In the genomic region with DNA sequence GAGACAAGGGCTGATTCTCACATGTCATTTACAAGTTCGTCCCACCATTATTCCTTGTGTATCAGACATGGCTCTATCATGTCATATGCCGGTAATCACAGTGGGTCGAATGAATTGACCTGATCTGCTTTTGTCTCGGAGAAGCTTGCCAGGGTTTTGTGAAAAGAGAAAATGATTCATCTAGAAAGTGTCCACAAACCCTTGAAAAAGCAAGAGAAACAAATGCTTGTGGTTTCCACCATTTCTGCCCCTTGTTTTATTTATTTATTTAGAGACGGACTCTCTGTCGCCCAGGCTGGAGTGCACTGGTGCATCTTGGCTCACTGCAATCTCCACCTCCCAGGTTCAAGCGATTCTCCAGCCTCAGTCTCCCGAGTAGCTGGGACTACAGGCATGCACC, we compare ENCODE assay signal across 22 cellular contexts.
A peak's percentile ranks its signal among the peaks of the same experiment; 100 is the strongest.
DNase-seq lines count a peak whose midpoint lies in the region; ATAC-seq lines count a peak whose summit lies in the region.
"Had no signal": no experiment of that assay in that cellular context is flagged by ENCODE, and none has a peak within 500 bp of the region (broad histone marks: within the 10 kb centered on the region; RNA-seq: fewer than 3 reads in every experiment).

No MANE protein-coding gene starts in this region.

- no peak for ATAC-seq in GM21723 (IDR thresholded peaks at IDR 0.05; ENCODE audit: unreplicated experiment)
- ATAC-seq: A549 had no signal

- H3F3A ChIP-seq in GM23248 (ENCODE audit: insufficient read depth), result no peaks in the 10 kb centered on the region

- H3K9me3 Mint-ChIP-seq in activated naive CD4-positive, alpha-beta T cell treated with anti-CD3 and anti-CD28 coated beads, Interleukin-2, amount 10 ng/mL, durations not matched to agents 7 days and 5 days, result no peaks in the 10 kb centered on the region
- H3K9me3 Mint-ChIP-seq: activated CD4-positive, alpha-beta T cell treated with anti-CD3 and anti-CD28 coated beads, Interleukin-2, amount 10 ng/mL, durations not matched to agents 24 days and 14 days; activated naive CD4-positive, alpha-beta T cell treated with anti-CD3 and anti-CD28 coated beads, Interleukin-2, amount 50 U/mL, for 24 hours; central memory CD8-positive, alpha-beta T cell had no signal

- H3K4me1 ChIP-seq in GM23248 (ENCODE audit: insufficient read depth), result peaks cover 4% of the 10 kb centered on the region; the same call in 1 of the 2 replicates
- H3K4me1 ChIP-seq: A549, upper lobe of left lung had no signal

- H3K4me3 Mint-ChIP-seq in activated naive CD4-positive, alpha-beta T cell treated with anti-CD3 and anti-CD28 coated beads, Interleukin-2, amount 10 ng/mL, durations not matched to agents 7 days and 5 days, result no peak overlapping the region
- H3K4me3 Mint-ChIP-seq: activated CD4-positive, alpha-beta T cell treated with anti-CD3 and anti-CD28 coated beads, Interleukin-2, amount 10 ng/mL, durations not matched to agents 24 days and 14 days; activated naive CD4-positive, alpha-beta T cell treated with anti-CD3 and anti-CD28 coated beads, Interleukin-2, amount 50 U/mL, for 24 hours; central memory CD8-positive, alpha-beta T cell had no signal

- no peak overlapping the region for H3K27ac Mint-ChIP-seq in activated naive CD4-positive, alpha-beta T cell treated with anti-CD3 and anti-CD28 coated beads, Interleukin-2, amount 10 ng/mL, durations not matched to agents 7 days and 5 days
- H3K27ac Mint-ChIP-seq: activated CD4-positive, alpha-beta T cell treated with anti-CD3 and anti-CD28 coated beads, Interleukin-2, amount 10 ng/mL, durations not matched to agents 24 days and 14 days; activated naive CD4-positive, alpha-beta T cell treated with anti-CD3 and anti-CD28 coated beads, Interleukin-2, amount 50 U/mL, for 24 hours had no signal

- H3K36me3 Mint-ChIP-seq in activated naive CD4-positive, alpha-beta T cell treated with anti-CD3 and anti-CD28 coated beads, Interleukin-2, amount 10 ng/mL, durations not matched to agents 7 days and 5 days, result no peaks in the 10 kb centered on the region
- H3K36me3 Mint-ChIP-seq: activated naive CD4-positive, alpha-beta T cell treated with anti-CD3 and anti-CD28 coated beads, Interleukin-2, amount 50 U/mL, for 24 hours had no signal

- peaks cover 39% of the 10 kb centered on the region for H3K27me3 Mint-ChIP-seq in activated naive CD4-positive, alpha-beta T cell treated with anti-CD3 and anti-CD28 coated beads, Interleukin-2, amount 10 ng/mL, durations not matched to agents 7 days and 5 days

- peak; percentile 89 for DNase-seq in AG08395 (ENCODE audit: low spot score)
- DNase-seq in GM23248, result peak; percentile 85
- DNase-seq in astrocyte of the hippocampus (ENCODE audit: low read depth, low spot score), result peak; percentile 85
- peak; percentile 0 for DNase-seq in iPS-NIHi11 (ENCODE audit: low spot score)
- DNase-seq in stimulated activated CD4-positive, alpha-beta T cell treated with anti-CD3 and anti-CD28 coated beads, Interleukin-4, amount 100 ng/mL, for 24 hours, result no peak
- no peak for DNase-seq in SHP77 (lab: John Stamatoyannopoulos, UW)
- DNase-seq in activated naive CD4-positive, alpha-beta T cell treated with anti-CD3 and anti-CD28 coated beads, Interleukin-2, amount 10 ng/mL, durations not matched to agents 7 days and 5 days, result no peak
- DNase-seq: activated CD4-positive, alpha-beta T cell treated with anti-CD3 and anti-CD28 coated beads, Interleukin-2, amount 10 ng/mL, durations not matched to agents 24 days and 14 days; activated T-cell treated with anti-CD3 and anti-CD28 coated beads for 4 hours; glutamatergic neuron; kidney glomerular epithelial cell; NCI-H146; NCI-H446; nucleus accumbens; SIG-M5; stimulated activated naive CD4-positive, alpha-beta T cell; upper lobe of left lung had no signal

- in situ Hi-C loops in GM23248 (cut with MboI), result no loop called here

- H3K4me3 ChIP-seq in GM23248, result no peak overlapping the region
- H3K4me3 ChIP-seq: A549, skin epidermis, upper lobe of left lung had no signal

- H3K9me3 ChIP-seq in GM23248 (ENCODE audit: low read depth), result no peaks in the 10 kb centered on the region
- H3K9me3 ChIP-seq: A549, upper lobe of left lung had no signal

- H3K4me1 Mint-ChIP-seq in activated naive CD4-positive, alpha-beta T cell treated with anti-CD3 and anti-CD28 coated beads, Interleukin-2, amount 10 ng/mL, durations not matched to agents 7 days and 5 days, result peaks cover 11% of the 10 kb centered on the region

- no peaks in the 10 kb centered on the region for H3K9me2 ChIP-seq in GM23248 (ENCODE audit: insufficient read depth)

- H3K27me3 ChIP-seq in GM23248 (replicated peaks; ENCODE audit: insufficient read depth), result 0 out of 2 replicates have a peak, but pooled peaks cover 4% of the 10 kb centered on the region
- H3K27me3 ChIP-seq: upper lobe of left lung had no signal

- 41 to 51% methylated on average over 8 of the region's 8 CpGs for WGBS in GM23248 (ENCODE audit: low coverage in 1 of 2, low lambda C conversion rate in 2 of 2, missing lambda C conversion rate in 2 of 2), 2 experiments

- CTCF ChIA-PET in activated naive CD4-positive, alpha-beta T cell treated with anti-CD3 and anti-CD28 coated beads, Interleukin-2, amount 10 ng/mL, durations not matched to agents 7 days and 5 days (lab: Charles Lee), result no interaction called here

- H3K79me2 ChIP-seq in GM23248 (ENCODE audit: insufficient read depth), result no peaks in the 10 kb centered on the region

- H3K36me3 ChIP-seq in GM23248 (ENCODE audit: low read depth), result no peaks in the 10 kb centered on the region
- H3K36me3 ChIP-seq: upper lobe of left lung had no signal

- no peak overlapping the region for H2AFZ ChIP-seq in GM23248

- H3K9ac ChIP-seq in GM23248, result no peak overlapping the region

- H4K20me1 ChIP-seq in GM23248 (ENCODE audit: insufficient read depth), result no peaks in the 10 kb centered on the region

- H3K4me2 ChIP-seq in GM23248 (ENCODE audit: unreplicated experiment), result no peak overlapping the region
- H3K4me2 ChIP-seq: A549 had no signal

- H3K27ac ChIP-seq in GM23248, result no peak overlapping the region
- H3K27ac ChIP-seq: A549, skin epidermis, upper lobe of left lung had no signal

Comparison
In these comparisons a context has a peak if more than half of its experiments do, and no peak if none do; other contexts are left out.
1. DNase-seq: peak in AG08395 (single experiment), GM23248 (single experiment), astrocyte of the hippocampus (single experiment) and iPS-NIHi11 (single experiment); none in stimulated activated CD4-positive, alpha-beta T cell treated with anti-CD3 and anti-CD28 coated beads, Interleukin-4, amount 100 ng/mL, for 24 hours (single experiment), SHP77 (0 of 2) and activated naive CD4-positive, alpha-beta T cell treated with anti-CD3 and anti-CD28 coated beads, Interleukin-2, amount 10 ng/mL, durations not matched to agents 7 days and 5 days (single experiment).